Comparison of ENCODE assay signal across 32 cellular contexts in the genomic region with DNA sequence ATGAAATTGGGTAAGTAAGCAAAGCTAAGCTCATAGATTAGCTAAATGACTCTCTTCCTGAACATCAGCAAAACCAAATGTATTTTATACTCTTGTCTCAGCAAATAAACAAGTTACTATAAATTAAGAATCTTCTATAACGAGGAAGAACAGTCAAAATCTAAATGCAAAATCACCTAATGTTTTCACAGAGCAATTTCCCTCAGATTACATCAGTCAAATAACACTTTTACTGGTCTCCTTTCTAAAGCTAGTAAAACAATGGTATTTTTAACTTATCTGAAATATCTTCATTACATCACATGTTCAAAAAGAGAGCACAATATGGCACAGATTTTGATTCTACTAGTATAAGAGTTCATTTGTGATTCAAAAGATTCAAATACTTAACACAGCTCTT. TPM values are rescaled to one million over a fixed set of nuclear protein-coding genes. Genes with fewer than 3 reads are reported as not detected.
"Had no signal": no experiment of that assay in that cellular context is flagged by ENCODE, and none has a peak within 500 bp of the region (broad histone marks: within the 10 kb centered on the region; RNA-seq: fewer than 3 reads in every experiment).

No MANE protein-coding gene starts in this region.

- H3K27me3 ChIP-seq: body of pancreas, Peyer's patch, SJSA1 had no signal

- FAIRE-seq: bronchial epithelial cell had no signal

- DNase-seq: activated CD4-positive, alpha-beta T cell treated with anti-CD3 and anti-CD28 coated beads, Interleukin-2, amount 10 ng/mL, durations not matched to agents 24 days and 14 days; activated CD4-positive, alpha-beta T cell treated with anti-CD3 and anti-CD28 coated beads, Interleukin-2, amount 50 U/mL, for 4 hours; activated CD8-positive, alpha-beta T cell treated with anti-CD3 and anti-CD28 coated beads for 36 hours; activated effector memory CD4-positive, alpha-beta T cell treated with anti-CD3 and anti-CD28 coated beads, Interleukin-2, amount 50 U/mL, for 16 hours; activated naive CD4-positive, alpha-beta T cell; activated naive CD4-positive, alpha-beta T cell treated with anti-CD3 and anti-CD28 coated beads, Interleukin-2, amount 50 U/mL, for 16 hours; activated naive CD8-positive, alpha-beta T cell treated with anti-CD3 and anti-CD28 coated beads for 36 hours; activated T-cell treated with anti-CD3 and anti-CD28 coated beads, Interleukin-2, amount 50 U/mL, for 1 hour; activated T-cell treated with anti-CD3 and anti-CD28 coated beads, Interleukin-2, amount 50 U/mL, for 72 hours; amygdala; body of pancreas; NCI-H1092 treated with DMSO at 0.1 percent for 48 hours; NCI-H1417; NCI-H146; NCI-H187; NCI-H2029 treated with DMSO at 0.1 percent for 48 hours; NCI-H2107; NCI-H2171; NCI-H510A; NCI-H526; NCI-H748 treated with DMSO at 0.1 percent for 48 hours; NK-92 treated with Interleukin-12 subunit alpha and Interleukin-12 subunit beta, amount 100 ng/mL, for 24 hours; PC-3; Peyer's patch; RPMI8226; SHP77 treated with DMSO at 0.1 percent for 48 hours had no signal

- H3K4me3 ChIP-seq: body of pancreas, Peyer's patch, SJSA1 had no signal

- ATAC-seq: activated CD8-positive, alpha-beta T cell treated with anti-CD3 and anti-CD28 coated beads for 36 hours; activated T-cell treated with anti-CD3 and anti-CD28 coated beads, Interleukin-2, amount 50 U/mL, for 72 hours; activated T-helper 17 cell treated with anti-CD3 and anti-CD28 coated beads, Interleukin-2, amount 50 U/mL, for 72 hours; body of pancreas; PC-3 had no signal

- H3K27ac ChIP-seq: body of pancreas, Peyer's patch, SJSA1 had no signal

- H3K4me1 ChIP-seq: body of pancreas, Peyer's patch, SJSA1 had no signal

- H3K9me3 ChIP-seq: body of pancreas, Peyer's patch, SJSA1 had no signal

- H3K36me3 ChIP-seq: SJSA1 had no signal

RNA-seq across cellular contexts. Expression of a gene that starts 16.5 kb away (rescaled TPM):
- total RNA-seq: activated CD4-positive, alpha-beta T cell treated with anti-CD3 and anti-CD28 coated beads, Interleukin-2, amount 10 ng/mL, durations not matched to agents 24 days and 14 days; activated CD8-positive, alpha-beta memory T cell treated with anti-CD3 and anti-CD28 coated beads for 36 hours; activated CD8-positive, alpha-beta T cell treated with anti-CD3 and anti-CD28 coated beads for 36 hours; activated naive CD8-positive, alpha-beta T cell treated with anti-CD3 and anti-CD28 coated beads for 36 hours; activated T-cell treated with anti-CD3 and anti-CD28 coated beads, Interleukin-2, amount 50 U/mL, for 72 hours; activated T-helper 17 cell treated with anti-CD3 and anti-CD28 coated beads, Interleukin-2, amount 50 U/mL, for 72 hours; astrocyte; body of pancreas; M059J; PC-3; Peyer's patch; SJSA1 had no signal
